In the genomic region with DNA sequence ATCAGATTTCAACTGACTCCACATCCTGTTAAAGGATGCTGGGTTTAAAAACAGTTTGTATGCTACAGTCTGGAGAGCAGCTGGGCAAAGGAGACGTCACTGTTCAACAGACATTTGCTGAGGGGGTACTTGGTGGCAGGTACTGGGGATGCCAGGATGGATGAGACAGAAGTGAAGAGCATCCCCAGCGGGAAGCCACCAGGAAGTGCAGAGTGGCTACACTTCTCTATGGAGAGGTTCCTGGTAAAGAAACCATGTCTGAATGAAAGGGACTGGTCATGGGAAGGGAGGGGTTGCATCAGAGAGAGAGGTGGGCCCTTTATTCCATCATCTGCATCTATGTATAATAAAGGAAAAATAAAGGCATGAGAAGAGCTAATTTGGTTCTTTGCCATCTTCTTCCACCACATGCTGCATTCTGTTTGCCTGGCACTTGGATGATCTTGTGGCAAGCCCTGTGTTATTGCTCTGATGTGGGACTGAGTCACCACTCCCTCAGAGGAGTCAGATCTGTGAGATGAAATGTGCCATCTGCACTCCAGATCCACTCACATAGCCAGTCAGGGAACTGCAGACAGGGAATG, we compare ENCODE assay signal across 10 cellular contexts.
DNase-seq lines count a peak whose midpoint lies in the region; ATAC-seq and TF ChIP-seq lines count a peak whose summit lies in the region.
"Had no signal": no experiment of that assay in that cellular context is flagged by ENCODE, and none has a peak within 500 bp of the region (broad histone marks: within the 10 kb centered on the region; RNA-seq: fewer than 3 reads in every experiment).

No MANE protein-coding gene starts in this region.

- H3K27me3 ChIP-seq in left ventricle myocardium inferior (ENCODE audit: low read depth): no peaks in the 10 kb centered on the region
- H3K27me3 ChIP-seq in Peyer's patch: no peaks in the 10 kb centered on the region

- H3K36me3 ChIP-seq in left ventricle myocardium inferior (peaks cover 3% of the 10 kb centered on the region), Peyer's patch (peaks cover 0 to 57% (median 0%) of the 10 kb centered on the region in 3 donors)

- peaks cover 18% of the 10 kb centered on the region for H3K4me1 ChIP-seq in left ventricle myocardium inferior
- H3K4me1 ChIP-seq in Peyer's patch: peaks cover 0 to 4% (median 0%) of the 10 kb centered on the region in 4 donors

- H3K4me3 Mint-ChIP-seq in activated T-helper 17 cell treated with anti-CD3 and anti-CD28 coated beads, Interleukin-2, amount 50 U/mL, for 72 hours: no peak overlapping the region
- H3K4me3 Mint-ChIP-seq in type B pancreatic cell: peak overlapping the region; percentile 61
- H3K4me3 Mint-ChIP-seq: dendritic cell treated with granulocyte-macrophage colony-stimulating factor and Interleukin-4, amounts not matched to agents 40 ng/mL and 50 ng/mL, for 4 days; T-cell had no signal

- peaks cover 5% of the 10 kb centered on the region for H3K9me3 ChIP-seq in left ventricle myocardium inferior (replicated peaks)
- no peaks in the 10 kb centered on the region for H3K9me3 ChIP-seq in Peyer's patch

- no peaks in the 10 kb centered on the region for H3K4me1 Mint-ChIP-seq in activated T-helper 17 cell treated with anti-CD3 and anti-CD28 coated beads, Interleukin-2, amount 50 U/mL, for 72 hours
- peaks cover 43% of the 10 kb centered on the region for H3K4me1 Mint-ChIP-seq in type B pancreatic cell (ENCODE audit: unreplicated experiment)

- TF ChIP-seq CTCF in left ventricle myocardium inferior (IDR thresholded peaks at IDR 0.05; ENCODE audit: borderline replicate concordance) (no peak), type B pancreatic cell (conservative IDR thresholded peaks at IDR 0.05) (no peak), Peyer's patch (IDR thresholded peaks at IDR 0.05) (no peak)

- ATAC-seq in activated T-helper 17 cell treated with anti-CD3 and anti-CD28 coated beads, Interleukin-2, amount 50 U/mL, for 72 hours (replicated peaks): peak; percentile 74
- no peak for ATAC-seq in GM21367 (IDR thresholded peaks at IDR 0.05; ENCODE audit: unreplicated experiment)
- ATAC-seq in GM21529 (IDR thresholded peaks at IDR 0.05; ENCODE audit: unreplicated experiment): no peak
- ATAC-seq: T-cell had no signal

- intact Hi-C loops in left ventricle myocardium inferior (cut with micrococcal nuclease): no loop called here

- peaks cover 7% of the 10 kb centered on the region for H3K9me3 Mint-ChIP-seq in activated T-helper 17 cell treated with anti-CD3 and anti-CD28 coated beads, Interleukin-2, amount 50 U/mL, for 72 hours
- H3K9me3 Mint-ChIP-seq in type B pancreatic cell: peaks cover 8% of the 10 kb centered on the region

- peak overlapping the region; percentile 68 for H3K27ac ChIP-seq in left ventricle myocardium inferior (replicated peaks)
- peak overlapping the region in 1 of 4 donors; percentile 3 for H3K27ac ChIP-seq in Peyer's patch

- DNase-seq in activated CD4-positive, alpha-beta T cell treated with anti-CD3 and anti-CD28 coated beads for 48 hours: peak; percentile 25
- no peak for DNase-seq in activated CD4-positive, alpha-beta T cell treated with anti-CD3 and anti-CD28 coated beads for 4 hours
- no peak for DNase-seq in left ventricle myocardium inferior
- no peak for DNase-seq in type B pancreatic cell (ENCODE audit: extremely low spot score, unreplicated experiment)
- no peak for DNase-seq in Peyer's patch
- DNase-seq: T-cell had no signal

- H3K4me3 ChIP-seq in left ventricle myocardium inferior (peak overlapping the region; percentile 40), Peyer's patch (no peak overlapping the region)

- H3K27ac Mint-ChIP-seq in activated T-helper 17 cell treated with anti-CD3 and anti-CD28 coated beads, Interleukin-2, amount 50 U/mL, for 72 hours: no peak overlapping the region
- H3K27ac Mint-ChIP-seq in type B pancreatic cell: peak overlapping the region; percentile 35
- H3K27ac Mint-ChIP-seq: dendritic cell treated with granulocyte-macrophage colony-stimulating factor and Interleukin-4, amounts not matched to agents 40 ng/mL and 50 ng/mL, for 4 days; T-cell had no signal

- TF ChIP-seq POLR2A in Peyer's patch (IDR thresholded peaks at IDR 0.05): no peak

- peaks cover 41% of the 10 kb centered on the region for H3K27me3 Mint-ChIP-seq in activated T-helper 17 cell treated with anti-CD3 and anti-CD28 coated beads, Interleukin-2, amount 50 U/mL, for 72 hours
- no peaks in the 10 kb centered on the region for H3K27me3 Mint-ChIP-seq in type B pancreatic cell

- H3K36me3 Mint-ChIP-seq in activated T-helper 17 cell treated with anti-CD3 and anti-CD28 coated beads, Interleukin-2, amount 50 U/mL, for 72 hours (ENCODE audit: low read depth): no peaks in the 10 kb centered on the region
- H3K36me3 Mint-ChIP-seq in type B pancreatic cell: peaks cover 12% of the 10 kb centered on the region
- H3K36me3 Mint-ChIP-seq: T-cell had no signal
